In genomic region chr5:1555011-1555807, GRCh38 we compare ENCODE assay signal across 11 cellular contexts. TPM values are rescaled to one million over a fixed set of nuclear protein-coding genes. Genes with fewer than 3 reads are reported as not detected.
DNase-seq lines count a peak whose midpoint lies in the region; ATAC-seq, FAIRE-seq and TF ChIP-seq lines count a peak whose summit lies in the region.
"Had no signal": no experiment of that assay in that cellular context is flagged by ENCODE, and none has a peak within 500 bp of the region (broad histone marks: within the 10 kb centered on the region; RNA-seq: fewer than 3 reads in every experiment).

No MANE protein-coding gene starts in this region.

- TF ChIP-seq CTCF in A549 (IDR thresholded peaks at IDR 0.05) (no peak), RWPE1 (conservative IDR thresholded peaks at IDR 0.05; ENCODE audit: low read depth) (no peak), foreskin fibroblast (IDR thresholded peaks at IDR 0.05; ENCODE audit: low read depth, low read length) (no peak), foreskin keratinocyte (conservative IDR thresholded peaks at IDR 0.05) (no peak)

- TF ChIP-seq RAD21 in A549 (conservative IDR thresholded peaks at IDR 0.05 in 1 of 2, IDR thresholded peaks at IDR 0.05 in 1 of 2) = peak in 1 of 2 experiments; percentile 45; a peak in 2 of 5 replicates

- H3K27me3 ChIP-seq in CD8-positive, alpha-beta memory T cell (ENCODE audit: insufficient read depth, low read length, poor library complexity, severe bottlenecking) = no peaks in the 10 kb centered on the region
- peaks cover 32% of the 10 kb centered on the region for H3K27me3 ChIP-seq in foreskin keratinocyte

- intact Hi-C loops in activated CD4-positive, alpha-beta T cell treated with anti-CD3 and anti-CD28 coated beads for 36 hours (cut with DNase I, micrococcal nuclease) = no loop called here

- FAIRE-seq in A549 (lab: Jason Lieb, UNC) (peak; percentile 90), H54 (lab: Jason Lieb, UNC) (peak; percentile 83)
- FAIRE-seq: D721Med had no signal

- H3K4me1 Mint-ChIP-seq in CD8-positive, alpha-beta memory T cell = no peaks in the 10 kb centered on the region
- no peaks in the 10 kb centered on the region for H3K4me1 Mint-ChIP-seq in activated CD4-positive, alpha-beta T cell treated with anti-CD3 and anti-CD28 coated beads for 36 hours

- no peak for TF ChIP-seq POLR2A in A549 (IDR thresholded peaks at IDR 0.05; ENCODE audit: low read length)
- TF ChIP-seq POLR2A in H54 (IDR thresholded peaks at IDR 0.05; ENCODE audit: low read depth, low read length) = no peak

- H3K9me3 ChIP-seq in A549 = no peaks in the 10 kb centered on the region
- H3K9me3 ChIP-seq in CD8-positive, alpha-beta memory T cell (ENCODE audit: low read length) = no peaks in the 10 kb centered on the region
- H3K9me3 ChIP-seq: thoracic aorta had no signal

- ATAC-seq in A549 = peak; percentile 83 to 90
- no peak for ATAC-seq in GM18870 (IDR thresholded peaks at IDR 0.05; ENCODE audit: unreplicated experiment)
- ATAC-seq in foreskin keratinocyte = no peak
- no peak for ATAC-seq in activated CD4-positive, alpha-beta T cell treated with anti-CD3 and anti-CD28 coated beads for 36 hours

- H3K27ac ChIP-seq in A549 = peak overlapping the region; percentile 77 to 90
- peak overlapping the region; percentile 12; the same call in 1 of the 2 replicates for H3K27ac ChIP-seq in RWPE1
- H3K27ac ChIP-seq in CD8-positive, alpha-beta memory T cell (ENCODE audit: low read depth, low read length) = no peak overlapping the region
- no peak overlapping the region for H3K27ac ChIP-seq in foreskin keratinocyte
- H3K27ac ChIP-seq: thoracic aorta had no signal

- H3K36me3 ChIP-seq in CD8-positive, alpha-beta memory T cell (ENCODE audit: insufficient read depth, low read length) = no peaks in the 10 kb centered on the region
- H3K36me3 ChIP-seq: thoracic aorta had no signal

- peak; percentile 79 to 95 for TF ChIP-seq EP300 in A549 (IDR thresholded peaks at IDR 0.05)

- H3K27me3 Mint-ChIP-seq in CD8-positive, alpha-beta memory T cell = peaks cover 4 to 20% of the 10 kb centered on the region in 2 donors
- no peaks in the 10 kb centered on the region for H3K27me3 Mint-ChIP-seq in activated CD4-positive, alpha-beta T cell treated with anti-CD3 and anti-CD28 coated beads for 36 hours

- CTCF ChIA-PET in A549 (lab: Yijun Ruan, JAX) (interaction anchor here (0.9 to 1.9 kb wide), 9 partner anchors 12 to 175 kb away, joined by 3 to 8 read pairs (median 4); no protein-coding TSS in a partner anchor), RWPE1 (lab: Yijun Ruan, JAX) (interaction anchor here (0.6 kb wide), 1 partner anchor 17 kb away, joined by 3 read pairs; no protein-coding TSS in a partner anchor)
- CTCF ChIA-PET in CD8-positive, alpha-beta memory T cell (lab: Charles Lee) = no interaction called here
- CTCF ChIA-PET in activated CD4-positive, alpha-beta T cell treated with anti-CD3 and anti-CD28 coated beads for 36 hours (lab: Charles Lee) = interaction anchor here (0.5 kb wide), 1 partner anchor 20 kb away, joined by 3 read pairs; no protein-coding TSS in a partner anchor

- H3K27ac Mint-ChIP-seq in CD8-positive, alpha-beta memory T cell = no peak overlapping the region
- H3K27ac Mint-ChIP-seq in activated CD4-positive, alpha-beta T cell treated with anti-CD3 and anti-CD28 coated beads for 36 hours = no peak overlapping the region

- POLR2A ChIA-PET in A549 (lab: Yijun Ruan, JAX) = interaction anchor here (0.8 to 2.2 kb wide), 5 partner anchors 13 to 43 kb away, joined by 4 to 13 read pairs (median 7); partner anchors contain the start of gene LPCAT1
- POLR2A ChIA-PET in RWPE1 (lab: Yijun Ruan, JAX; ENCODE audit: low non-redundant PET) = no interaction called here
- POLR2A ChIA-PET in CD8-positive, alpha-beta memory T cell (lab: Charles Lee) = no interaction called here
- POLR2A ChIA-PET in activated CD4-positive, alpha-beta T cell treated with anti-CD3 and anti-CD28 coated beads for 36 hours (lab: Charles Lee) = no interaction called here

- peak overlapping the region; percentile 52 for H3K4me2 ChIP-seq in A549

- no peaks in the 10 kb centered on the region for H3K36me3 Mint-ChIP-seq in CD8-positive, alpha-beta memory T cell
- H3K36me3 Mint-ChIP-seq in activated CD4-positive, alpha-beta T cell treated with anti-CD3 and anti-CD28 coated beads for 36 hours (ENCODE audit: low read depth) = no peaks in the 10 kb centered on the region

- H3K4me1 ChIP-seq in A549 (peaks cover 24% of the 10 kb centered on the region), foreskin keratinocyte (no peaks in the 10 kb centered on the region)
- H3K4me1 ChIP-seq in CD8-positive, alpha-beta memory T cell (ENCODE audit: insufficient read depth, low read length) = no peaks in the 10 kb centered on the region

- H3K4me3 ChIP-seq in A549 (no peak overlapping the region), foreskin fibroblast (ENCODE audit: low read depth in 1 of 2, low read length in 2 of 2) (no peak overlapping the region)
- H3K4me3 ChIP-seq in CD8-positive, alpha-beta memory T cell (ENCODE audit: low read length) = no peak overlapping the region
- H3K4me3 ChIP-seq: thoracic aorta had no signal

- H3K9me3 Mint-ChIP-seq in CD8-positive, alpha-beta memory T cell = no peaks in the 10 kb centered on the region
- no peaks in the 10 kb centered on the region for H3K9me3 Mint-ChIP-seq in activated CD4-positive, alpha-beta T cell treated with anti-CD3 and anti-CD28 coated beads for 36 hours (ENCODE audit: low read depth)

- DNase-seq in A549 (ENCODE audit: low read depth in 1 of 2, low spot score in 1 of 2) (peak; percentile 78 to 81), H54 (ENCODE audit: insufficient read length, low spot score) (peak; percentile 94), RWPE1 (ENCODE audit: low spot score) (peak; percentile 63), foreskin fibroblast (peak; percentile 61 to 73), foreskin keratinocyte (no peak)
- no peak for DNase-seq in CD8-positive, alpha-beta memory T cell
- DNase-seq in activated CD4-positive, alpha-beta T cell treated with anti-CD3 and anti-CD28 coated beads for 36 hours = no peak
- DNase-seq: NCI-H446 treated with DMSO at 0.1 percent for 48 hours had no signal

- WGBS in A549 (ENCODE audit: missing lambda C conversion rate) = 43% methylated on average over 19 of the region's 28 CpGs

- H3K4me3 Mint-ChIP-seq in CD8-positive, alpha-beta memory T cell = no peak overlapping the region
- no peak overlapping the region for H3K4me3 Mint-ChIP-seq in activated CD4-positive, alpha-beta T cell treated with anti-CD3 and anti-CD28 coated beads for 36 hours

TF ChIP-seq in A549, 52 proteins besides CTCF, POLR2A, EP300 and RAD21 (continues in another document):
- TF ChIP-seq HOXA7 (CRISPR knock-in tag; IDR thresholded peaks at IDR 0.05) (no peak), CEBPB (IDR thresholded peaks at IDR 0.05) (peak; percentile 44 to 74; a peak in 3 of 4 replicates), MAFK (IDR thresholded peaks at IDR 0.05; ENCODE audit: partially characterized antibody) (peak; percentile 65), SMC3 (IDR thresholded peaks at IDR 0.05) (no peak), GATA3 (IDR thresholded peaks at IDR 0.05; ENCODE audit: borderline replicate concordance) (peak; percentile 80), BHLHE40 (IDR thresholded peaks at IDR 0.05; ENCODE audit: low read depth, low read length) (peak; percentile 41; the same call in 1 of the 2 replicates), HDAC2 (IDR thresholded peaks at IDR 0.05) (no peak), JUNB (IDR thresholded peaks at IDR 0.05) (peak; percentile 77), NPAS2 (CRISPR knock-in tag; IDR thresholded peaks at IDR 0.05; ENCODE audit: borderline replicate concordance) (no peak), JUN (IDR thresholded peaks at IDR 0.05) (peak in 1 of 2 experiments; percentile 90; a peak in 3 of 5 replicates), FOSL2 (IDR thresholded peaks at IDR 0.05) (peak; percentile 40), FOSL2 (CRISPR knock-in tag; IDR thresholded peaks at IDR 0.05) (peak; percentile 72), FOXS1 (CRISPR knock-in tag; IDR thresholded peaks at IDR 0.05) (no peak), PBX3 (IDR thresholded peaks at IDR 0.05) (peak; percentile 53)
- TF ChIP-seq, protein P1, sequence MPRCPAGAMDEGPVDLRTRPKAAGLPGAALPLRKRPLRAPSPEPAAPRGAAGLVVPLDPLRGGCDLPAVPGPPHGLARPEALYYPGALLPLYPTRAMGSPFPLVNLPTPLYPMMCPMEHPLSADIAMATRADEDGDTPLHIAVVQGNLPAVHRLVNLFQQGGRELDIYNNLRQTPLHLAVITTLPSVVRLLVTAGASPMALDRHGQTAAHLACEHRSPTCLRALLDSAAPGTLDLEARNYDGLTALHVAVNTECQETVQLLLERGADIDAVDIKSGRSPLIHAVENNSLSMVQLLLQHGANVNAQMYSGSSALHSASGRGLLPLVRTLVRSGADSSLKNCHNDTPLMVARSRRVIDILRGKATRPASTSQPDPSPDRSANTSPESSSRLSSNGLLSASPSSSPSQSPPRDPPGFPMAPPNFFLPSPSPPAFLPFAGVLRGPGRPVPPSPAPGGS (IDR thresholded peaks at IDR 0.05) = peak; percentile 83; the same call in 2 of the 3 replicates
- TF ChIP-seq, protein P2, sequence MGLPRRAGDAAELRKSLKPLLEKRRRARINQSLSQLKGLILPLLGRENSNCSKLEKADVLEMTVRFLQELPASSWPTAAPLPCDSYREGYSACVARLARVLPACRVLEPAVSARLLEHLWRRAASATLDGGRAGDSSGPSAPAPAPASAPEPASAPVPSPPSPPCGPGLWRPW (IDR thresholded peaks at IDR 0.05) = peak; percentile 43; the same call in 1 of the 2 replicates

RNA-seq across cellular contexts. Expression of gene LPCAT1, which starts 31.4 kb away (rescaled TPM):
- polyA plus RNA-seq in A549 (2011; rRNA removed) = 22.9 and 24.7 TPM in 2 replicates
- polyA plus RNA-seq in A549 (2012; cell fraction: cytosol; rRNA removed) = 40.3 and 47.5 TPM in 2 replicates
- polyA plus RNA-seq in A549 (2012; cell fraction: nucleus; rRNA removed) = 84.6 and 102 TPM in 2 replicates
- 59.9 to 74.9 TPM (median 73.4 TPM) in 3 replicates for polyA plus RNA-seq in A549 (2017; fragmentation: RNase III; extraction: RNeasy Plus Mini Kit Qiagen cat#74134 plus additional on column Dnase treatment)
- 17.1 and 25.6 TPM in 2 replicates for polyA minus RNA-seq in A549 (2011; rRNA and poly(A)+ RNA removed)
- 100 to 1,000 TPM in 1 of 2 experiments, 10 to 100 TPM in 1; 92.5 to 101 TPM for total RNA-seq in CD8-positive, alpha-beta memory T cell
- 95.9 TPM for polyA plus RNA-seq in CD8-positive, alpha-beta memory T cell
- total RNA-seq in foreskin keratinocyte = 43.2 and 45.6 TPM in 2 replicates
- polyA plus RNA-seq in foreskin keratinocyte = 28.7 and 33.8 TPM in 2 replicates
- total RNA-seq in activated CD4-positive, alpha-beta T cell treated with anti-CD3 and anti-CD28 coated beads for 36 hours = 10 to 100 TPM; 42.5 to 54.5 TPM

Comparison
In these comparisons a context has a peak if more than half of its experiments do, and no peak if none do; other contexts are left out.
1. ATAC-seq: peak in A549 (2 of 2); none in GM18870 (single experiment), foreskin keratinocyte (single experiment) and activated CD4-positive, alpha-beta T cell treated with anti-CD3 and anti-CD28 coated beads for 36 hours (single experiment).
2. DNase-seq: peak in A549 (2 of 2), H54 (single experiment), RWPE1 (single experiment) and foreskin fibroblast (2 of 2); none in CD8-positive, alpha-beta memory T cell (0 of 5), foreskin keratinocyte (0 of 2) and activated CD4-positive, alpha-beta T cell treated with anti-CD3 and anti-CD28 coated beads for 36 hours (single experiment).
3. H3K27ac ChIP-seq: peak in A549 (2 of 2) and RWPE1 (single experiment); none in CD8-positive, alpha-beta memory T cell (single experiment) and foreskin keratinocyte (single experiment).